Comparison of ENCODE assay signal across 2 cellular contexts in the genomic region with DNA sequence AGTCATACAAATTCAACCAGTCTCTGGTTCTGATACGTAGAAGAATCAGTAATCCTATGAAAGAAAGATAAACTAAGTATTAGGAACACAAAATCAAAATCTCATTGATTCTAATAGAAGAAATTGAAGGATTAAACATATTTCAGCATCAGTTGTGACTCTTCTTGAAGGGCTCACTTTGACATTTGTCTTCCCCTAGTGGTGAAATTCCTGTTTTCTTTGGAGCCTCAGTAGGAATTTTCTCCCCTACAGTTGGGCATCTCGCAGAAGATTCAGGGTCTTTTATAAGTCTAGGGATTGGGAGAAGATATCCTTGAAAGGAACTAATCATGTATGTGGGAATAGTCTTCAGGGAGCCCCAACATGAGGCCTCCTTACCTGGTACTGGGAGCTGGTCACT.
TF ChIP-seq lines count a peak whose summit lies in the region.

No MANE protein-coding gene starts in this region.

TF ChIP-seq in SK-N-SH, 30 proteins besides CTCF, POLR2A, EP300 and RAD21:
- TF ChIP-seq RXRA (IDR thresholded peaks at IDR 0.05; ENCODE audit: borderline replicate concordance, low read depth), result no peak
- TF ChIP-seq, protein P1, sequence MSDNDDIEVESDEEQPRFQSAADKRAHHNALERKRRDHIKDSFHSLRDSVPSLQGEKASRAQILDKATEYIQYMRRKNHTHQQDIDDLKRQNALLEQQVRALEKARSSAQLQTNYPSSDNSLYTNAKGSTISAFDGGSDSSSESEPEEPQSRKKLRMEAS (IDR thresholded peaks at IDR 0.05; ENCODE audit: low read depth), result no peak
- no peak for TF ChIP-seq CHD2 (IDR thresholded peaks at IDR 0.05; ENCODE audit: low read length, partially characterized antibody)
- TF ChIP-seq, protein P2, sequence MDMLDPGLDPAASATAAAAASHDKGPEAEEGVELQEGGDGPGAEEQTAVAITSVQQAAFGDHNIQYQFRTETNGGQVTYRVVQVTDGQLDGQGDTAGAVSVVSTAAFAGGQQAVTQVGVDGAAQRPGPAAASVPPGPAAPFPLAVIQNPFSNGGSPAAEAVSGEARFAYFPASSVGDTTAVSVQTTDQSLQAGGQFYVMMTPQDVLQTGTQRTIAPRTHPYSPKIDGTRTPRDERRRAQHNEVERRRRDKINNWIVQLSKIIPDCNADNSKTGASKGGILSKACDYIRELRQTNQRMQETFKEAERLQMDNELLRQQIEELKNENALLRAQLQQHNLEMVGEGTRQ (IDR thresholded peaks at IDR 0.05; ENCODE audit: borderline replicate concordance, low read depth, low read length), result no peak
- no peak for TF ChIP-seq FOXM1 (IDR thresholded peaks at IDR 0.05; ENCODE audit: low read depth)
- no peak for TF ChIP-seq NRF1 (IDR thresholded peaks at IDR 0.05; ENCODE audit: low read depth, low read length)
- no peak for TF ChIP-seq RFX5 (IDR thresholded peaks at IDR 0.05; ENCODE audit: low read length)
- TF ChIP-seq TCF12 (IDR thresholded peaks at IDR 0.05), result no peak
- no peak for TF ChIP-seq JUND (IDR thresholded peaks at IDR 0.05)
- TF ChIP-seq GABPA (IDR thresholded peaks at IDR 0.05; ENCODE audit: low read depth), result no peak
- no peak for TF ChIP-seq SIN3A (IDR thresholded peaks at IDR 0.05; ENCODE audit: borderline replicate concordance, low read depth, low read length)
- TF ChIP-seq, protein P3, sequence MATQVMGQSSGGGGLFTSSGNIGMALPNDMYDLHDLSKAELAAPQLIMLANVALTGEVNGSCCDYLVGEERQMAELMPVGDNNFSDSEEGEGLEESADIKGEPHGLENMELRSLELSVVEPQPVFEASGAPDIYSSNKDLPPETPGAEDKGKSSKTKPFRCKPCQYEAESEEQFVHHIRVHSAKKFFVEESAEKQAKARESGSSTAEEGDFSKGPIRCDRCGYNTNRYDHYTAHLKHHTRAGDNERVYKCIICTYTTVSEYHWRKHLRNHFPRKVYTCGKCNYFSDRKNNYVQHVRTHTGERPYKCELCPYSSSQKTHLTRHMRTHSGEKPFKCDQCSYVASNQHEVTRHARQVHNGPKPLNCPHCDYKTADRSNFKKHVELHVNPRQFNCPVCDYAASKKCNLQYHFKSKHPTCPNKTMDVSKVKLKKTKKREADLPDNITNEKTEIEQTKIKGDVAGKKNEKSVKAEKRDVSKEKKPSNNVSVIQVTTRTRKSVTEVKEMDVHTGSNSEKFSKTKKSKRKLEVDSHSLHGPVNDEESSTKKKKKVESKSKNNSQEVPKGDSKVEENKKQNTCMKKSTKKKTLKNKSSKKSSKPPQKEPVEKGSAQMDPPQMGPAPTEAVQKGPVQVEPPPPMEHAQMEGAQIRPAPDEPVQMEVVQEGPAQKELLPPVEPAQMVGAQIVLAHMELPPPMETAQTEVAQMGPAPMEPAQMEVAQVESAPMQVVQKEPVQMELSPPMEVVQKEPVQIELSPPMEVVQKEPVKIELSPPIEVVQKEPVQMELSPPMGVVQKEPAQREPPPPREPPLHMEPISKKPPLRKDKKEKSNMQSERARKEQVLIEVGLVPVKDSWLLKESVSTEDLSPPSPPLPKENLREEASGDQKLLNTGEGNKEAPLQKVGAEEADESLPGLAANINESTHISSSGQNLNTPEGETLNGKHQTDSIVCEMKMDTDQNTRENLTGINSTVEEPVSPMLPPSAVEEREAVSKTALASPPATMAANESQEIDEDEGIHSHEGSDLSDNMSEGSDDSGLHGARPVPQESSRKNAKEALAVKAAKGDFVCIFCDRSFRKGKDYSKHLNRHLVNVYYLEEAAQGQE (IDR thresholded peaks at IDR 0.05; ENCODE audit: low read depth, low read length), result no peak
- TF ChIP-seq ELF1 (IDR thresholded peaks at IDR 0.05), result no peak
- TF ChIP-seq, protein P4, sequence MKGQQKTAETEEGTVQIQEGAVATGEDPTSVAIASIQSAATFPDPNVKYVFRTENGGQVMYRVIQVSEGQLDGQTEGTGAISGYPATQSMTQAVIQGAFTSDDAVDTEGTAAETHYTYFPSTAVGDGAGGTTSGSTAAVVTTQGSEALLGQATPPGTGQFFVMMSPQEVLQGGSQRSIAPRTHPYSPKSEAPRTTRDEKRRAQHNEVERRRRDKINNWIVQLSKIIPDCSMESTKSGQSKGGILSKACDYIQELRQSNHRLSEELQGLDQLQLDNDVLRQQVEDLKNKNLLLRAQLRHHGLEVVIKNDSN (IDR thresholded peaks at IDR 0.05; ENCODE audit: borderline replicate concordance, low read depth), result no peak
- TF ChIP-seq FOSL2 (IDR thresholded peaks at IDR 0.05; ENCODE audit: borderline replicate concordance, low read depth), result no peak
- TF ChIP-seq NFIC (IDR thresholded peaks at IDR 0.05; ENCODE audit: borderline replicate concordance), result no peak
- no peak for TF ChIP-seq TEAD4 (IDR thresholded peaks at IDR 0.05; ENCODE audit: borderline replicate concordance, insufficient read depth)
TF ChIP-seq in SK-N-SH: peak in this region for 0.

TF ChIP-seq in SK-N-SH treated with all-trans-retinoic acid at 6 μM for 48 hours, 23 proteins besides CTCF, POLR2A, EP300 and RAD21:
- TF ChIP-seq TCF4 (CRISPR knock-in tag; IDR thresholded peaks at IDR 0.05; ENCODE audit: borderline replicate concordance), result no peak
- TF ChIP-seq, protein P5, sequence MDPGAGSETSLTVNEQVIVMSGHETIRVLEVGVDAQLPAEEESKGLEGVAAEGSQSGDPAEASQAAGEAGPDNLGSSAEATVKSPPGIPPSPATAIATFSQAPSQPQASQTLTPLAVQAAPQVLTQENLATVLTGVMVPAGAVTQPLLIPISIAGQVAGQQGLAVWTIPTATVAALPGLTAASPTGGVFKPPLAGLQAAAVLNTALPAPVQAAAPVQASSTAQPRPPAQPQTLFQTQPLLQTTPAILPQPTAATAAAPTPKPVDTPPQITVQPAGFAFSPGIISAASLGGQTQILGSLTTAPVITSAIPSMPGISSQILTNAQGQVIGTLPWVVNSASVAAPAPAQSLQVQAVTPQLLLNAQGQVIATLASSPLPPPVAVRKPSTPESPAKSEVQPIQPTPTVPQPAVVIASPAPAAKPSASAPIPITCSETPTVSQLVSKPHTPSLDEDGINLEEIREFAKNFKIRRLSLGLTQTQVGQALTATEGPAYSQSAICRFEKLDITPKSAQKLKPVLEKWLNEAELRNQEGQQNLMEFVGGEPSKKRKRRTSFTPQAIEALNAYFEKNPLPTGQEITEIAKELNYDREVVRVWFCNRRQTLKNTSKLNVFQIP (CRISPR knock-in tag; IDR thresholded peaks at IDR 0.05; ENCODE audit: borderline replicate concordance, low read depth), result no peak
- no peak for TF ChIP-seq SNAI2 (CRISPR knock-in tag; IDR thresholded peaks at IDR 0.05)
- no peak for TF ChIP-seq TOX (CRISPR knock-in tag; IDR thresholded peaks at IDR 0.05; ENCODE audit: borderline replicate concordance)
- TF ChIP-seq ZC3H10 (CRISPR knock-in tag; IDR thresholded peaks at IDR 0.05), result no peak
- no peak for TF ChIP-seq CSDC2 (CRISPR knock-in tag; IDR thresholded peaks at IDR 0.05)
- no peak for TF ChIP-seq GLIS3 (CRISPR knock-in tag; IDR thresholded peaks at IDR 0.05)
TF ChIP-seq in SK-N-SH treated with all-trans-retinoic acid at 6 μM for 48 hours: peak in this region for 0.
